Comparison of ENCODE assay signal across 10 cellular contexts in the genomic region with DNA sequence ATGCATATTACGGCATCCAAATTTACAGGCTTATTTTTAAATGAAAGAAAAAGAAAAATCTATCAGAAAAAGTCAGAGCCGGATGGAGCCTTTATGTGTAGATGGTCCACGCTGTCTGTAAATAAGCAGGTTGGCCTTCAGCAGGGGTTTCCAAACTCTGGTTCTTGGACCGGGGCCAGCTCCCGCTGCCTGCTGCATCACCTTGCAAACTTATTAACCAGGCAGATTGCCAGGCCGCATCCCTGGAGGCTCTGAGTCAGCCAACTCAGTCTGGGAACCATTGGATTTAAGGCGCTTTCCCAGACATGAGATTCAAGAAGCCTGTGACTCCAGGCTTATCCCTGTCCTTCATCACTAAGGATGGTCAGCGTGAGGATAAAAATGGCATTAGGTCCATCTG.
DNase-seq lines count a peak whose midpoint lies in the region; ATAC-seq, FAIRE-seq and TF ChIP-seq lines count a peak whose summit lies in the region.
"Had no signal": no experiment of that assay in that cellular context is flagged by ENCODE, and none has a peak within 500 bp of the region (broad histone marks: within the 10 kb centered on the region; RNA-seq: fewer than 3 reads in every experiment).

No MANE protein-coding gene starts in this region.

- no peak overlapping the region for H3K27ac ChIP-seq in pancreas
- no peak overlapping the region for H3K27ac ChIP-seq in CD4-positive, alpha-beta T cell (ENCODE audit: low read depth, low read length)

- peak overlapping the region; percentile 60 for H3K27ac Mint-ChIP-seq in chondrocyte (ENCODE audit: unreplicated experiment)
- no peak overlapping the region for H3K27ac Mint-ChIP-seq in activated CD4-positive, alpha-beta T cell treated with anti-CD3 and anti-CD28 coated beads, Interleukin-2, amount 10 ng/mL, durations not matched to agents 7 days and 5 days
- H3K27ac Mint-ChIP-seq in CD4-positive, alpha-beta T cell, result no peak overlapping the region
- H3K27ac Mint-ChIP-seq: activated T-helper 17 cell treated with anti-CD3 and anti-CD28 coated beads, Interleukin-2, amount 50 U/mL, for 72 hours had no signal

- peaks cover 0 to 6% (median 0%) of the 10 kb centered on the region in 3 donors for H3K4me1 ChIP-seq in pancreas

- peaks cover 11% of the 10 kb centered on the region for H3K4me1 Mint-ChIP-seq in chondrocyte (ENCODE audit: low read depth)
- no peaks in the 10 kb centered on the region for H3K4me1 Mint-ChIP-seq in activated CD4-positive, alpha-beta T cell treated with anti-CD3 and anti-CD28 coated beads, Interleukin-2, amount 10 ng/mL, durations not matched to agents 7 days and 5 days
- no peaks in the 10 kb centered on the region for H3K4me1 Mint-ChIP-seq in CD4-positive, alpha-beta T cell (ENCODE audit: low read depth)
- H3K4me1 Mint-ChIP-seq: activated T-helper 17 cell treated with anti-CD3 and anti-CD28 coated beads, Interleukin-2, amount 50 U/mL, for 72 hours had no signal

- ATAC-seq in pancreas, result peak; percentile 36 to 77 (median 72)
- no peak for ATAC-seq in CD4-positive, alpha-beta T cell (ENCODE audit: poor library complexity)
- ATAC-seq: activated T-helper 17 cell treated with anti-CD3 and anti-CD28 coated beads, Interleukin-2, amount 50 U/mL, for 72 hours had no signal

- intact Hi-C loops in pancreas (cut with DNase I), result no loop called here
- intact Hi-C loops in CD4-positive, alpha-beta T cell (cut with DNase I, micrococcal nuclease), result no loop called here

- WGBS in pancreas, 2 donors, result 47 to 50% methylated on average over 8 of the region's 8 CpGs

- TF ChIP-seq CTCF in chondrocyte (IDR thresholded peaks at IDR 0.05) (no peak), pancreas (IDR thresholded peaks at IDR 0.05) (no peak)
- no peak for TF ChIP-seq CTCF in CD4-positive, alpha-beta T cell (IDR thresholded peaks at IDR 0.05)

- FAIRE-seq in pancreas (lab: Jason Lieb, UNC), result no peak

- no peak overlapping the region for H3K4me3 ChIP-seq in pancreas
- H3K4me3 ChIP-seq: lung had no signal

- DNase-seq in GOT3 (lab: John Stamatoyannopoulos, UW) (peak; percentile 58), NCI-H345 (lab: John Stamatoyannopoulos, UW) (peak; percentile 99), chondrocyte (ENCODE audit: low spot score) (no peak), pancreas (peak; percentile 69 to 90 (median 88)), globus pallidus (ENCODE audit: low spot score) (no peak), NOMO-1 (lab: John Stamatoyannopoulos, UW; ENCODE audit: unreplicated experiment in 2 of 2) (no peak)
- no peak for DNase-seq in activated CD4-positive, alpha-beta T cell treated with anti-CD3 and anti-CD28 coated beads, Interleukin-2, amount 10 ng/mL, durations not matched to agents 7 days and 5 days
- DNase-seq in CD4-positive, alpha-beta T cell, result no peak

- CTCF ChIA-PET in activated CD4-positive, alpha-beta T cell treated with anti-CD3 and anti-CD28 coated beads, Interleukin-2, amount 10 ng/mL, durations not matched to agents 7 days and 5 days (lab: Charles Lee), result interaction anchor here (0.6 to 0.7 kb wide), 2 partner anchors 21 to 583 kb away, joined by 3 to 6 read pairs; no protein-coding TSS in a partner anchor
- CTCF ChIA-PET in CD4-positive, alpha-beta T cell (lab: Charles Lee), result no interaction called here

- no peaks in the 10 kb centered on the region for H3K9me3 ChIP-seq in pancreas
- H3K9me3 ChIP-seq in CD4-positive, alpha-beta T cell (ENCODE audit: control insufficient read depth, low read length), result no peaks in the 10 kb centered on the region

- H3K36me3 ChIP-seq in pancreas, result no peaks in the 10 kb centered on the region

- no peaks in the 10 kb centered on the region for H3K9me3 Mint-ChIP-seq in chondrocyte (ENCODE audit: low read depth)
- H3K9me3 Mint-ChIP-seq in activated CD4-positive, alpha-beta T cell treated with anti-CD3 and anti-CD28 coated beads, Interleukin-2, amount 10 ng/mL, durations not matched to agents 7 days and 5 days, result no peaks in the 10 kb centered on the region
- no peaks in the 10 kb centered on the region for H3K9me3 Mint-ChIP-seq in CD4-positive, alpha-beta T cell
- H3K9me3 Mint-ChIP-seq: activated T-helper 17 cell treated with anti-CD3 and anti-CD28 coated beads, Interleukin-2, amount 50 U/mL, for 72 hours had no signal

- H3K4me3 Mint-ChIP-seq in chondrocyte (ENCODE audit: unreplicated experiment), result no peak overlapping the region
- H3K4me3 Mint-ChIP-seq in activated CD4-positive, alpha-beta T cell treated with anti-CD3 and anti-CD28 coated beads, Interleukin-2, amount 10 ng/mL, durations not matched to agents 7 days and 5 days, result no peak overlapping the region
- no peak overlapping the region for H3K4me3 Mint-ChIP-seq in CD4-positive, alpha-beta T cell
- H3K4me3 Mint-ChIP-seq: activated T-helper 17 cell treated with anti-CD3 and anti-CD28 coated beads, Interleukin-2, amount 50 U/mL, for 72 hours had no signal

- POLR2A ChIA-PET in activated CD4-positive, alpha-beta T cell treated with anti-CD3 and anti-CD28 coated beads, Interleukin-2, amount 10 ng/mL, durations not matched to agents 7 days and 5 days (lab: Charles Lee), result no interaction called here
- POLR2A ChIA-PET in CD4-positive, alpha-beta T cell (lab: Charles Lee), result no interaction called here

- peaks cover 57% of the 10 kb centered on the region for H3K27me3 Mint-ChIP-seq in chondrocyte (ENCODE audit: low read depth)
- peaks cover 14% of the 10 kb centered on the region for H3K27me3 Mint-ChIP-seq in activated CD4-positive, alpha-beta T cell treated with anti-CD3 and anti-CD28 coated beads, Interleukin-2, amount 10 ng/mL, durations not matched to agents 7 days and 5 days
- H3K27me3 Mint-ChIP-seq in CD4-positive, alpha-beta T cell, result no peaks in the 10 kb centered on the region

- no peaks in the 10 kb centered on the region for H3K27me3 ChIP-seq in pancreas
- no peaks in the 10 kb centered on the region for H3K27me3 ChIP-seq in CD4-positive, alpha-beta T cell (ENCODE audit: control insufficient read depth, insufficient read depth, low read length)

- H3K36me3 Mint-ChIP-seq in chondrocyte (ENCODE audit: low read depth), result peaks cover 2% of the 10 kb centered on the region
- H3K36me3 Mint-ChIP-seq in activated CD4-positive, alpha-beta T cell treated with anti-CD3 and anti-CD28 coated beads, Interleukin-2, amount 10 ng/mL, durations not matched to agents 7 days and 5 days (ENCODE audit: low read depth), result no peaks in the 10 kb centered on the region
- H3K36me3 Mint-ChIP-seq in CD4-positive, alpha-beta T cell (ENCODE audit: low read depth), result no peaks in the 10 kb centered on the region

Comparison
In these comparisons a context has a peak if more than half of its experiments do, and no peak if none do; other contexts are left out.
1. DNase-seq: peak in GOT3 (single experiment), NCI-H345 (single experiment) and pancreas (6 of 6); none in chondrocyte (single experiment), globus pallidus (single experiment), NOMO-1 (0 of 2), activated CD4-positive, alpha-beta T cell treated with anti-CD3 and anti-CD28 coated beads, Interleukin-2, amount 10 ng/mL, durations not matched to agents 7 days and 5 days (single experiment) and CD4-positive, alpha-beta T cell (0 of 10).